Comparison of ENCODE assay signal across 16 cellular contexts in the genomic region with DNA sequence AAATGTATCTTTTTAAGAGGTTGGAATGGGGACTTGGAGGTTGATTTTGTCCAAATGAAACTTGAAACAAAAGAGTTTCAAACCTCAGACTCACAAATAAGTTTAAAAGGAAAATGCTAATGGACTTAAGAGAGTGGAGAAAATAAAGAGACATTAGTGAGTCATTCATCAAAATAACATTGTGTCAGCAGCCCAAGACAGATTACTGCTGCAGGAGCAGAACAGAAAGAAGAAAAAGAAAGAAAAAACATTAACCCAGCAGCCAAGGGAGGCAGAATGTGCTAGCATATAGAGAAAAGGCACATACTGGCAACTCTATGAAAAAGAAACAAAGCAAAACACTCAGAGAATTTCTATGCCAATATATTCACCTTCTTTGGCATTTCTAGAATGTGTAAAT. TPM values are rescaled to one million over a fixed set of nuclear protein-coding genes. Genes with fewer than 3 reads are reported as not detected.
DNase-seq lines count a peak whose midpoint lies in the region; ATAC-seq and TF ChIP-seq lines count a peak whose summit lies in the region.
"Had no signal": no experiment of that assay in that cellular context is flagged by ENCODE, and none has a peak within 500 bp of the region (broad histone marks: within the 10 kb centered on the region; RNA-seq: fewer than 3 reads in every experiment).

No MANE protein-coding gene starts in this region.

- ATAC-seq in SK-N-SH treated with all-trans-retinoic acid at 6 μM for 48 hours (peak; percentile 71), GM19351 (IDR thresholded peaks at IDR 0.05; ENCODE audit: unreplicated experiment) (no peak)
- ATAC-seq: HCT116, Panc1 had no signal

- CTCF ChIA-PET in Calu3 (lab: Charles Lee): no interaction called here

- H3K27ac Mint-ChIP-seq in chondrocyte (ENCODE audit: unreplicated experiment) (peak overlapping the region; percentile 15), nephron (peak overlapping the region; percentile 19 to 78 (median 27)), Calu3 (ENCODE audit: unreplicated experiment) (no peak overlapping the region)

- no TSS peak for BruUV-seq in Calu3 (replicated peaks; lab: Mats Ljungman, UMichigan)

- H3K4me1 Mint-ChIP-seq in chondrocyte (ENCODE audit: low read depth) (peaks cover 18% of the 10 kb centered on the region), nephron (peaks cover 28% of the 10 kb centered on the region), Calu3 (ENCODE audit: low read depth, unreplicated experiment) (peaks cover 5% of the 10 kb centered on the region)

- intact Hi-C loops in Calu3 (cut with micrococcal nuclease; ENCODE audit: unreplicated experiment): no loop called here

- H3K4me3 Mint-ChIP-seq in chondrocyte (ENCODE audit: unreplicated experiment): no peak overlapping the region
- no peak overlapping the region for H3K4me3 Mint-ChIP-seq in nephron
- H3K4me3 Mint-ChIP-seq in Calu3 (ENCODE audit: low read depth, unreplicated experiment): no peak overlapping the region

- H3K36me3 Mint-ChIP-seq in chondrocyte (ENCODE audit: low read depth) (peaks cover 2% of the 10 kb centered on the region), nephron (ENCODE audit: low read depth) (peaks cover 78% of the 10 kb centered on the region), Calu3 (ENCODE audit: insufficient read depth, unreplicated experiment) (peaks cover 8% of the 10 kb centered on the region)

- no peak overlapping the region for H3K4me3 ChIP-seq in fibroblast of pulmonary artery (replicated peaks; ENCODE audit: low read depth, low read length)
- H3K4me3 ChIP-seq: BLaER1 treated with 17β-estradiol and CSF1 and Interleukin-3, amounts not matched to agents 10 nM and 100 nM had no signal

- no peaks in the 10 kb centered on the region for H3K9me3 Mint-ChIP-seq in chondrocyte (ENCODE audit: low read depth)
- no peaks in the 10 kb centered on the region for H3K9me3 Mint-ChIP-seq in nephron
- no peaks in the 10 kb centered on the region for H3K9me3 Mint-ChIP-seq in Calu3 (ENCODE audit: low read depth, unreplicated experiment)

- H3K27me3 Mint-ChIP-seq in chondrocyte (ENCODE audit: low read depth): no peaks in the 10 kb centered on the region
- H3K27me3 Mint-ChIP-seq in nephron (ENCODE audit: low read depth): no peaks in the 10 kb centered on the region
- H3K27me3 Mint-ChIP-seq in Calu3 (ENCODE audit: unreplicated experiment): no peaks in the 10 kb centered on the region

- no peak for TF ChIP-seq CTCF in chondrocyte (IDR thresholded peaks at IDR 0.05)
- TF ChIP-seq CTCF in fibroblast of pulmonary artery (IDR thresholded peaks at IDR 0.05; ENCODE audit: low read length, missing control alignments): no peak
- no peak for TF ChIP-seq CTCF in nephron (IDR thresholded peaks at IDR 0.05; ENCODE audit: unreplicated experiment in 3 of 3)
- TF ChIP-seq CTCF in Calu3 (IDR thresholded peaks at IDR 0.05; ENCODE audit: unreplicated experiment): no peak

- DNase-seq in chondrocyte (ENCODE audit: low spot score) (no peak), fibroblast of pulmonary artery (ENCODE audit: low read depth) (peak; percentile 32), EL (no peak), Calu3 (no peak), SIG-M5 treated with dmso at 0.1 percent for 504 hours (lab: John Stamatoyannopoulos, UW; ENCODE audit: unreplicated experiment) (no peak)
- DNase-seq: 8988T, Kasumi-1, NCI-H1105 treated with DMSO at 0.1 percent for 48 hours, NCI-H187, NCI-H446 had no signal

TF ChIP-seq in SK-N-SH treated with all-trans-retinoic acid at 6 μM for 48 hours, 23 proteins besides CTCF, POLR2A, EP300 and RAD21:
- TF ChIP-seq ZFP3 (CRISPR knock-in tag; IDR thresholded peaks at IDR 0.05): no peak
- no peak for TF ChIP-seq SNAI2 (CRISPR knock-in tag; IDR thresholded peaks at IDR 0.05)
- no peak for TF ChIP-seq ZNF8 (CRISPR knock-in tag; IDR thresholded peaks at IDR 0.05)
- TF ChIP-seq ISL1 (CRISPR knock-in tag; IDR thresholded peaks at IDR 0.05): peak; percentile 49; the same call in 1 of the 2 replicates
- TF ChIP-seq TOX (CRISPR knock-in tag; IDR thresholded peaks at IDR 0.05; ENCODE audit: borderline replicate concordance): 0 out of 2 replicates have a peak, but pooled peaks have one; percentile 24
- TF ChIP-seq ZFP30 (CRISPR knock-in tag; IDR thresholded peaks at IDR 0.05): no peak

RNA-seq across cellular contexts. Expression of gene ADAMTS9, which starts 42.6 kb away (rescaled TPM):
- total RNA-seq in chondrocyte (4.6 to 5.6 TPM (median 5.1 TPM) in 3 replicates), Calu3 (2022) (54.6 and 63.3 TPM in 2 replicates)
